1 cellular context compared by ENCODE assay signal in genomic region chr22:42670921-42671709, GRCh38.
TF ChIP-seq lines count a peak whose summit lies in the region.

No MANE protein-coding gene starts in this region.

TF ChIP-seq in K562, 482 proteins besides CTCF, POLR2A, EP300 and RAD21:
- TF ChIP-seq NFIX (CRISPR knock-in tag; IDR thresholded peaks at IDR 0.05; ENCODE audit: low read depth) = no peak
- TF ChIP-seq TCF3 (CRISPR knock-in tag; IDR thresholded peaks at IDR 0.05) = no peak
- peak; percentile 54; the same call in 1 of the 2 replicates for TF ChIP-seq SPI1 (IDR thresholded peaks at IDR 0.05; ENCODE audit: borderline replicate concordance, low read depth, low read length)
- TF ChIP-seq ZNF561 (CRISPR knock-in tag; conservative IDR thresholded peaks at IDR 0.05) = no peak
- TF ChIP-seq ARID1B (IDR thresholded peaks at IDR 0.05) = 0 out of 2 replicates have a peak, but pooled peaks have one; percentile 10
- no peak for TF ChIP-seq RBM17 (IDR thresholded peaks at IDR 0.05; ENCODE audit: borderline replicate concordance, low read depth, low read length)
- TF ChIP-seq, protein P1, sequence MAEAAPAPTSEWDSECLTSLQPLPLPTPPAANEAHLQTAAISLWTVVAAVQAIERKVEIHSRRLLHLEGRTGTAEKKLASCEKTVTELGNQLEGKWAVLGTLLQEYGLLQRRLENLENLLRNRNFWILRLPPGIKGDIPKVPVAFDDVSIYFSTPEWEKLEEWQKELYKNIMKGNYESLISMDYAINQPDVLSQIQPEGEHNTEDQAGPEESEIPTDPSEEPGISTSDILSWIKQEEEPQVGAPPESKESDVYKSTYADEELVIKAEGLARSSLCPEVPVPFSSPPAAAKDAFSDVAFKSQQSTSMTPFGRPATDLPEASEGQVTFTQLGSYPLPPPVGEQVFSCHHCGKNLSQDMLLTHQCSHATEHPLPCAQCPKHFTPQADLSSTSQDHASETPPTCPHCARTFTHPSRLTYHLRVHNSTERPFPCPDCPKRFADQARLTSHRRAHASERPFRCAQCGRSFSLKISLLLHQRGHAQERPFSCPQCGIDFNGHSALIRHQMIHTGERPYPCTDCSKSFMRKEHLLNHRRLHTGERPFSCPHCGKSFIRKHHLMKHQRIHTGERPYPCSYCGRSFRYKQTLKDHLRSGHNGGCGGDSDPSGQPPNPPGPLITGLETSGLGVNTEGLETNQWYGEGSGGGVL (CRISPR knock-in tag; IDR thresholded peaks at IDR 0.05) = no peak
- TF ChIP-seq ATF7 (IDR thresholded peaks at IDR 0.05) = peak; percentile 49
- TF ChIP-seq MTF1 (CRISPR knock-in tag; IDR thresholded peaks at IDR 0.05; ENCODE audit: borderline replicate concordance) = no peak
- TF ChIP-seq BRF1 (IDR thresholded peaks at IDR 0.05; ENCODE audit: borderline replicate concordance, extremely low read depth, insufficient read length) = no peak
- no peak for TF ChIP-seq NFIC (IDR thresholded peaks at IDR 0.05)
- TF ChIP-seq ZNF146 (CRISPR knock-in tag; IDR thresholded peaks at IDR 0.05; ENCODE audit: unreplicated experiment) = no peak
- 0 out of 2 replicates have a peak, but pooled peaks have one; percentile 27 for TF ChIP-seq GABPA (tag; conservative IDR thresholded peaks at IDR 0.05; ENCODE audit: low read depth)
- TF ChIP-seq JUND (IDR thresholded peaks at IDR 0.05; ENCODE audit: borderline replicate concordance, low read depth, low read length) = peak; percentile 29; the same call in 1 of the 2 replicates
- no peak for TF ChIP-seq JUND (tag; IDR thresholded peaks at IDR 0.05; ENCODE audit: borderline replicate concordance, low read depth, low read length)
- TF ChIP-seq ZNF407 (IDR thresholded peaks at IDR 0.05; ENCODE audit: low read depth) = no peak
- TF ChIP-seq EWSR1 (IDR thresholded peaks at IDR 0.05; ENCODE audit: borderline replicate concordance, low read depth, partially characterized antibody) = no peak
- peak; percentile 38; the same call in 1 of the 2 replicates for TF ChIP-seq CTBP1 (IDR thresholded peaks at IDR 0.05; ENCODE audit: borderline replicate concordance)
- no peak for TF ChIP-seq ILK (tag; IDR thresholded peaks at IDR 0.05; ENCODE audit: borderline replicate concordance, low read depth)
